1 cellular context compared by ENCODE assay signal in genomic region chr2:28980368-28981015, GRCh38.
A peak's percentile ranks its signal among the peaks of the same experiment; 100 is the strongest.
TF ChIP-seq lines count a peak whose summit lies in the region.

No MANE protein-coding gene starts in this region.

TF ChIP-seq in H1, 55 proteins besides CTCF, POLR2A, EP300 and RAD21:
- TF ChIP-seq MAX (IDR thresholded peaks at IDR 0.05): no peak
- TF ChIP-seq FOSL1 (IDR thresholded peaks at IDR 0.05; ENCODE audit: insufficient read depth, low read depth, low read length): no peak
- TF ChIP-seq BRCA1 (IDR thresholded peaks at IDR 0.05; ENCODE audit: low read depth, low read length): no peak
- TF ChIP-seq KDM1A (IDR thresholded peaks at IDR 0.05; ENCODE audit: borderline replicate concordance, low read length): peak; percentile 92
- TF ChIP-seq POU5F1 (IDR thresholded peaks at IDR 0.05; ENCODE audit: low read depth, low read length): no peak
- TF ChIP-seq HDAC2 (IDR thresholded peaks at IDR 0.05; ENCODE audit: borderline replicate concordance in 1 of 2, low read depth in 2 of 2, low read length in 2 of 2): peak in 1 of 2 experiments; percentile 67; a peak in 1 of 4 replicates
TF ChIP-seq in H1: peak in this region for 2.
